Comparison of ENCODE assay signal across 8 cellular contexts in the genomic region with DNA sequence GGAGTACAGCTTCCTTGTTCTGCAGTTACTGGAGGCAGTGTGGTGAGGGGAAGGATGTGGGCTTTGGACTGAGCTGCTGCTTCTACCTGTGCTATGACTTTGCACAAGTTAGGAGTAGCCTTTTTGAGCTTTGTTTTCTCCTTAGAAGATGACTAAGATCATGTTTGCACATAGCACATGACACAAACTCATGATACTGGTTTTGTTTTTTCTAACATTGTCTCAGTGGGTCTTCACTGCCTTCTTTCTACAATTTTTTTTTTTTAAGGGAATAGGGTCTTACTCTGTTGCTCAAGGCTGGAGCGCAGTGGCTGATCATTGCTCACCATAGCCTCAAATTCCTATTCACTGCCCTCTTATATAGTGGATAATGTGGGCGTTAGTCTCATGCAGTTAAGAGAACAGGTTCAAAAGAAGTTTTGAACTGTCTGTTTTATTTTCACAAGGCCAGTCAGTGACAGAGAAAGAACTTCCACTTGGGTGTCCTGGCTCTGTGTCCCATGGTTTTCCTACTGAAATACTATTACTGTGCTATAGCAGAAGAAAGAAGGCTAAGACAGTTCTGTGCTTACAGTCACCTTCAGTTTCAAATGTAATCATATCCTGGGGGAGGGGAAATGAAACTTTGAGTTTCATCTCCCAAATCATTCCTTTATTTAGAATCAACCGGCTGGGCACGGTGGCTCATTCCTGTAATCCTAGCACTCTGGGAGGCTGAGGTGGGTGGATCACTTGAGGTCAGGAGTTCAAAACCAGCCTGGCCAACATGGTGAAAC.
DNase-seq lines count a peak whose midpoint lies in the region; ATAC-seq and TF ChIP-seq lines count a peak whose summit lies in the region.

No MANE protein-coding gene starts in this region.

- H3K27me3 Mint-ChIP-seq in activated CD4-positive, alpha-beta T cell treated with anti-CD3 and anti-CD28 coated beads, Interleukin-2, amount 10 ng/mL, durations not matched to agents 24 days and 14 days: no peaks in the 10 kb centered on the region
- no peaks in the 10 kb centered on the region for H3K27me3 Mint-ChIP-seq in activated B cell treated with CpG ODN at 0.5 μM for 24 hours
- no peaks in the 10 kb centered on the region for H3K27me3 Mint-ChIP-seq in stimulated activated memory B cell treated with anti-CD40 and anti-IgM and Interleukin-4, amounts not matched to agents 10 μg/mL and 1 μg/mL and 100 μg/mL, for 72 hours

- H3K4me1 Mint-ChIP-seq in activated CD4-positive, alpha-beta T cell treated with anti-CD3 and anti-CD28 coated beads, Interleukin-2, amount 10 ng/mL, durations not matched to agents 24 days and 14 days: peaks cover 37% of the 10 kb centered on the region
- peaks cover 60% of the 10 kb centered on the region for H3K4me1 Mint-ChIP-seq in activated B cell treated with CpG ODN at 0.5 μM for 24 hours
- H3K4me1 Mint-ChIP-seq in stimulated activated memory B cell treated with anti-CD40 and anti-IgM and Interleukin-4, amounts not matched to agents 10 μg/mL and 1 μg/mL and 100 μg/mL, for 72 hours: peaks cover 64% of the 10 kb centered on the region

- no peaks in the 10 kb centered on the region for H3K36me3 Mint-ChIP-seq in activated CD4-positive, alpha-beta T cell treated with anti-CD3 and anti-CD28 coated beads, Interleukin-2, amount 10 ng/mL, durations not matched to agents 24 days and 14 days (ENCODE audit: low read depth)
- peaks cover 3% of the 10 kb centered on the region for H3K36me3 Mint-ChIP-seq in activated B cell treated with CpG ODN at 0.5 μM for 24 hours (ENCODE audit: low read depth)
- peaks cover 22% of the 10 kb centered on the region for H3K36me3 Mint-ChIP-seq in stimulated activated memory B cell treated with anti-CD40 and anti-IgM and Interleukin-4, amounts not matched to agents 10 μg/mL and 1 μg/mL and 100 μg/mL, for 72 hours

- H3K4me3 Mint-ChIP-seq in activated CD4-positive, alpha-beta T cell treated with anti-CD3 and anti-CD28 coated beads, Interleukin-2, amount 10 ng/mL, durations not matched to agents 24 days and 14 days: peak overlapping the region; percentile 39
- peak overlapping the region; percentile 19 for H3K4me3 Mint-ChIP-seq in activated B cell treated with CpG ODN at 0.5 μM for 24 hours
- H3K4me3 Mint-ChIP-seq in stimulated activated memory B cell treated with anti-CD40 and anti-IgM and Interleukin-4, amounts not matched to agents 10 μg/mL and 1 μg/mL and 100 μg/mL, for 72 hours: no peak overlapping the region

- intact Hi-C loops in activated CD4-positive, alpha-beta T cell treated with anti-CD3 and anti-CD28 coated beads, Interleukin-2, amount 10 ng/mL, durations not matched to agents 24 days and 14 days (cut with micrococcal nuclease): loop anchor here (1.0 to 10.0 kb wide), 4 partner anchors 72 to 313 kb away; partner anchors contain the start of gene KAT6B
- intact Hi-C loops in activated B cell treated with CpG ODN at 0.5 μM for 24 hours (cut with micrococcal nuclease): loop anchor here (5.0 kb wide), 1 partner anchor 79 kb away; no protein-coding TSS in a partner anchor

- peak overlapping the region; percentile 78 for H3K27ac Mint-ChIP-seq in activated CD4-positive, alpha-beta T cell treated with anti-CD3 and anti-CD28 coated beads, Interleukin-2, amount 10 ng/mL, durations not matched to agents 24 days and 14 days
- H3K27ac Mint-ChIP-seq in activated B cell treated with CpG ODN at 0.5 μM for 24 hours: no peak overlapping the region
- no peak overlapping the region for H3K27ac Mint-ChIP-seq in stimulated activated memory B cell treated with anti-CD40 and anti-IgM and Interleukin-4, amounts not matched to agents 10 μg/mL and 1 μg/mL and 100 μg/mL, for 72 hours

- DNase-seq in activated CD4-positive, alpha-beta T cell treated with anti-CD3 and anti-CD28 coated beads, Interleukin-2, amount 10 ng/mL, durations not matched to agents 24 days and 14 days: peak; percentile 79
- DNase-seq in activated CD4-positive, alpha-beta T cell treated with anti-CD3 and anti-CD28 coated beads for 1 hour: no peak
- no peak for DNase-seq in activated B cell treated with CpG ODN at 0.5 μM for 24 hours
- no peak for DNase-seq in HT-29 (ENCODE audit: low spot score)
- no peak for DNase-seq in NCI-H1417 (lab: John Stamatoyannopoulos, UW)
- no peak for DNase-seq in NCI-H1048 (lab: John Stamatoyannopoulos, UW)

- TF ChIP-seq CTCF in activated B cell treated with CpG ODN at 0.5 μM for 24 hours (IDR thresholded peaks at IDR 0.05): no peak

- H3K9me3 Mint-ChIP-seq in activated CD4-positive, alpha-beta T cell treated with anti-CD3 and anti-CD28 coated beads, Interleukin-2, amount 10 ng/mL, durations not matched to agents 24 days and 14 days: peaks cover 3% of the 10 kb centered on the region
- H3K9me3 Mint-ChIP-seq in activated B cell treated with CpG ODN at 0.5 μM for 24 hours: no peaks in the 10 kb centered on the region
- no peaks in the 10 kb centered on the region for H3K9me3 Mint-ChIP-seq in stimulated activated memory B cell treated with anti-CD40 and anti-IgM and Interleukin-4, amounts not matched to agents 10 μg/mL and 1 μg/mL and 100 μg/mL, for 72 hours

- POLR2A ChIA-PET in activated B cell treated with CpG ODN at 0.5 μM for 24 hours (lab: Charles Lee): interaction anchor here (0.6 to 0.9 kb wide), 5 partner anchors 10 to 624 kb away, joined by 3 to 6 read pairs (median 5); partner anchors contain the start of gene KAT6B

- CTCF ChIA-PET in activated B cell treated with CpG ODN at 0.5 μM for 24 hours (lab: Charles Lee): interaction anchor here (0.7 to 1.1 kb wide), 2 partner anchors 9 to 63 kb away, joined by 4 read pairs; no protein-coding TSS in a partner anchor

- ATAC-seq in HG03039 (IDR thresholded peaks at IDR 0.05; ENCODE audit: unreplicated experiment) (peak; percentile 61), activated B cell treated with CpG ODN at 0.5 μM for 24 hours (ENCODE audit: low read depth) (no peak)
- peak; percentile 60 for ATAC-seq in stimulated activated memory B cell treated with anti-CD40 and anti-IgM and Interleukin-4, amounts not matched to agents 10 μg/mL and 1 μg/mL and 100 μg/mL, for 72 hours
